In the genomic region with DNA sequence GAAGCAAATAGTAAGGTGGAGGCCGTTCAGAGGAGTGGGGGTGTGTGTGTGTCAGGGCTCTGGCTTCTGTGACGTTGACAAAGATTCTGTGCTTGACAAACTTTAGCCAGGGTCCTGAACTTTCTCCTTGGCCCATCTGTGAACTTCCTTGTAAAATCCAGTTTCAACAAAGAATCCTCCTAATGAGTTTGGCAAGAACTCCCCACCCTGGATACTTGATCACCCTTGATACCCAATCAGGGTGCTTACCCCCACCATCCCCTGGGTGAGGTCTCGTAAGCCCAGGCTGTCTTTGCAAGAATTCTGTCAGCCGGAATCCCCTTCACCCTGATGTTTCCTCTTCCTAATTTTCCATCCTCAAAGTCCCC, we compare ENCODE assay signal across 9 cellular contexts. TPM values are rescaled to one million over a fixed set of nuclear protein-coding genes. Genes with fewer than 3 reads are reported as not detected.
DNase-seq lines count a peak whose midpoint lies in the region; ATAC-seq and TF ChIP-seq lines count a peak whose summit lies in the region.
"Had no signal": no experiment of that assay in that cellular context is flagged by ENCODE, and none has a peak within 500 bp of the region (broad histone marks: within the 10 kb centered on the region; RNA-seq: fewer than 3 reads in every experiment).

No MANE protein-coding gene starts in this region.

- TF ChIP-seq CTCF in RWPE1 (conservative IDR thresholded peaks at IDR 0.05; ENCODE audit: low read depth), result no peak
- TF ChIP-seq CTCF in parathyroid adenoma (IDR thresholded peaks at IDR 0.05), result no peak
- no peak for TF ChIP-seq CTCF in A673 (conservative IDR thresholded peaks at IDR 0.05; ENCODE audit: low read depth, low read length)

- H3K36me3 Mint-ChIP-seq in CD4-positive, alpha-beta memory T cell, result peaks cover 4 to 17% of the 10 kb centered on the region in 2 donors

- BruUV-seq in A673 (replicated peaks; lab: Mats Ljungman, UMichigan), result no TSS peak

- POLR2A ChIA-PET in CD4-positive, alpha-beta memory T cell (lab: Charles Lee; ENCODE audit: partially characterized antibody), result interaction anchor here (1.0 to 1.5 kb wide), 4 partner anchors 12 to 65 kb away, joined by 3 to 7 read pairs (median 4); no protein-coding TSS in a partner anchor
- POLR2A ChIA-PET in RWPE1 (lab: Yijun Ruan, JAX; ENCODE audit: low non-redundant PET) (no interaction called here), A673 (lab: Charles Lee; ENCODE audit: low non-redundant PET) (no interaction called here)

- H3K9ac ChIP-seq in parathyroid adenoma, result no peak overlapping the region

- peaks cover 0 to 5% (median 0%) of the 10 kb centered on the region in 8 donors for H3K9me3 Mint-ChIP-seq in CD4-positive, alpha-beta memory T cell

- DNase-seq in CD4-positive, alpha-beta memory T cell, result no peak
- DNase-seq in RWPE1 (ENCODE audit: low spot score), result no peak
- DNase-seq in effector memory CD4-positive, alpha-beta T cell, result no peak
- no peak for DNase-seq in MV-4-11 (lab: John Stamatoyannopoulos, UW)
- no peak for DNase-seq in A673 (ENCODE audit: low spot score)
- no peak for DNase-seq in DMS153 treated with DMSO at 0.1 percent for 48 hours (lab: John Stamatoyannopoulos, UW; ENCODE audit: unreplicated experiment)
- DNase-seq: NCI-H2171 had no signal

- peak overlapping the region in 6 of 8 donors; percentile 6 to 70 (median 48) for H3K4me3 Mint-ChIP-seq in CD4-positive, alpha-beta memory T cell

- ATAC-seq in GM18858 (IDR thresholded peaks at IDR 0.05; ENCODE audit: unreplicated experiment), result no peak

- no peak overlapping the region for H3K4me3 ChIP-seq in CD4-positive, alpha-beta memory T cell (ENCODE audit: low read length in 2 of 2)
- H3K4me3 ChIP-seq in effector memory CD4-positive, alpha-beta T cell (ENCODE audit: insufficient read depth, low read depth, low read length, poor library complexity, severe bottlenecking), result no peak overlapping the region
- H3K4me3 ChIP-seq in parathyroid adenoma (ENCODE audit: low read depth, low read length), result no peak overlapping the region
- H3K4me3 ChIP-seq in A673 (ENCODE audit: low read depth, low read length, poor library complexity, severe bottlenecking), result no peak overlapping the region

- H3K9me3 ChIP-seq in CD4-positive, alpha-beta memory T cell (ENCODE audit: control insufficient read depth in 1 of 2, low read length in 2 of 2), result no peaks in the 10 kb centered on the region
- H3K9me3 ChIP-seq in effector memory CD4-positive, alpha-beta T cell (ENCODE audit: control insufficient read depth, low read length), result no peaks in the 10 kb centered on the region
- H3K9me3 ChIP-seq in parathyroid adenoma (ENCODE audit: control insufficient read depth, low read length) (no peaks in the 10 kb centered on the region), A673 (ENCODE audit: low read depth, low read length, poor library complexity, severe bottlenecking) (no peaks in the 10 kb centered on the region)

- peak overlapping the region; percentile 69 for H2AFZ ChIP-seq in parathyroid adenoma

- H3K4me1 ChIP-seq in CD4-positive, alpha-beta memory T cell (ENCODE audit: insufficient read depth, low read length), result peaks cover 47% of the 10 kb centered on the region
- H3K4me1 ChIP-seq in effector memory CD4-positive, alpha-beta T cell (ENCODE audit: control insufficient read depth, insufficient read depth, low read length, poor library complexity, severe bottlenecking), result peaks cover 43% of the 10 kb centered on the region
- H3K4me1 ChIP-seq in parathyroid adenoma (peaks cover 9% of the 10 kb centered on the region), A673 (ENCODE audit: insufficient read depth, low read length, poor library complexity, severe bottlenecking) (peaks cover 20% of the 10 kb centered on the region)

- H3K27me3 Mint-ChIP-seq in CD4-positive, alpha-beta memory T cell, result no peaks in the 10 kb centered on the region

- CTCF ChIA-PET in CD4-positive, alpha-beta memory T cell (lab: Charles Lee; ENCODE audit: partially characterized antibody), result interaction anchor here (0.7 to 1.0 kb wide), 2 partner anchors 25 to 136 kb away, joined by 3 read pairs; no protein-coding TSS in a partner anchor
- CTCF ChIA-PET in RWPE1 (lab: Yijun Ruan, JAX), result no interaction called here
- CTCF ChIA-PET in A673 (lab: Charles Lee), result no interaction called here

- peaks cover 45 to 86% (median 64%) of the 10 kb centered on the region in 4 donors for H3K4me1 Mint-ChIP-seq in CD4-positive, alpha-beta memory T cell

- H3K27ac Mint-ChIP-seq in CD4-positive, alpha-beta memory T cell, result peak overlapping the region; percentile 67 to 99 (median 96)

- H3K27me3 ChIP-seq in CD4-positive, alpha-beta memory T cell (ENCODE audit: insufficient read depth, low read length), result no peaks in the 10 kb centered on the region
- no peaks in the 10 kb centered on the region for H3K27me3 ChIP-seq in effector memory CD4-positive, alpha-beta T cell (replicated peaks; ENCODE audit: control insufficient read depth, insufficient read depth, low read length, poor library complexity, severe bottlenecking)
- no peaks in the 10 kb centered on the region for H3K27me3 ChIP-seq in parathyroid adenoma (ENCODE audit: control insufficient read depth, insufficient read depth, low read length)
- no peaks in the 10 kb centered on the region for H3K27me3 ChIP-seq in A673 (replicated peaks; ENCODE audit: insufficient read depth, low read depth, low read length, poor library complexity)

- peak overlapping the region; percentile 40 for H3K4me2 ChIP-seq in parathyroid adenoma (ENCODE audit: low read length)

- intact Hi-C loops in CD4-positive, alpha-beta memory T cell (cut with micrococcal nuclease), result loop anchor here (10.0 kb wide), 1 partner anchor 1072 kb away; no protein-coding TSS in a partner anchor
- intact Hi-C loops in A673 (cut with micrococcal nuclease; ENCODE audit: unreplicated experiment), result no loop called here

- peak overlapping the region; percentile 95 for H3K27ac ChIP-seq in CD4-positive, alpha-beta memory T cell (ENCODE audit: low read depth, low read length)
- H3K27ac ChIP-seq in RWPE1 (peak overlapping the region; percentile 94), parathyroid adenoma (peak overlapping the region; percentile 53), A673 (ENCODE audit: low read depth, low read length, poor library complexity, severe bottlenecking) (no peak overlapping the region)
- peak overlapping the region; percentile 51 for H3K27ac ChIP-seq in effector memory CD4-positive, alpha-beta T cell (ENCODE audit: insufficient read depth, low read length, poor library complexity, severe bottlenecking)

- no peaks in the 10 kb centered on the region for H3K36me3 ChIP-seq in CD4-positive, alpha-beta memory T cell (ENCODE audit: insufficient read depth, low read length)
- no peaks in the 10 kb centered on the region for H3K36me3 ChIP-seq in effector memory CD4-positive, alpha-beta T cell (ENCODE audit: control insufficient read depth, insufficient read depth, low read length)
- H3K36me3 ChIP-seq in parathyroid adenoma (ENCODE audit: control insufficient read depth, insufficient read depth, low read length) (no peaks in the 10 kb centered on the region), A673 (ENCODE audit: insufficient read depth, low read length, poor library complexity, severe bottlenecking) (no peaks in the 10 kb centered on the region)

- H3K79me2 ChIP-seq in parathyroid adenoma, result peaks cover 2% of the 10 kb centered on the region

RNA-seq across cellular contexts. Expression of gene CARD19, which starts 3.0 kb away (rescaled TPM):
- total RNA-seq in CD4-positive, alpha-beta memory T cell, result 10 to 100 TPM; 57.8 to 64.2 TPM
- polyA plus RNA-seq in CD4-positive, alpha-beta memory T cell, result 10 to 100 TPM; 65.6 to 88.7 TPM
- 12.2 and 16.2 TPM in 2 replicates for total RNA-seq in A673 (2021)

RNA-seq across cellular contexts. Expression of gene SUSD3, which starts 34.6 kb away (rescaled TPM):
- 10 to 100 TPM; 58.3 to 63.7 TPM for total RNA-seq in CD4-positive, alpha-beta memory T cell
- polyA plus RNA-seq in CD4-positive, alpha-beta memory T cell, result 100 to 1,000 TPM; 149 to 199 TPM
- not detected in 2 replicates for total RNA-seq in A673 (2021)

RNA-seq across cellular contexts. Expression of gene NINJ1, which starts 41.0 kb away (rescaled TPM):
- 10 to 100 TPM; 31.1 to 31.3 TPM for total RNA-seq in CD4-positive, alpha-beta memory T cell
- polyA plus RNA-seq in CD4-positive, alpha-beta memory T cell, result 10 to 100 TPM; 75.7 to 92.4 TPM
- 9.2 and 13.7 TPM in 2 replicates for total RNA-seq in A673 (2021)

Comparison
In these comparisons a context has a peak if more than half of its experiments do, and no peak if none do; other contexts are left out.
1. RNA of gene SUSD3, which starts 34.6 kb away (total RNA-seq): 58.3 to 63.7 TPM in CD4-positive, alpha-beta memory T cell; not detected in A673; every median in the first group is over 10 times any median in the second.